In genomic region chr11:95923730-95924413, GRCh38 we compare ENCODE assay signal across 8 cellular contexts. TPM values are rescaled to one million over a fixed set of nuclear protein-coding genes. Genes with fewer than 3 reads are reported as not detected.
DNase-seq lines count a peak whose midpoint lies in the region; ATAC-seq and TF ChIP-seq lines count a peak whose summit lies in the region.

MTMR2 (minus strand) TSS chr11:95924107; CDS start chr11:95923954, 153 bp downstream.

- H3K9ac ChIP-seq in SU-DHL-6 (ENCODE audit: low read length) (peak within 1 kb of the TSS; percentile 86), adipocyte (ENCODE audit: low read length) (peak within 1 kb of the TSS; percentile 97), trophoblast cell (ENCODE audit: low read length) (peak within 1 kb of the TSS; percentile 97)

- H3K23ac ChIP-seq in trophoblast cell (ENCODE audit: low read length) = no peak within 1 kb of the TSS

- peak within 1 kb of the TSS; percentile 41 for H2AK5ac ChIP-seq in trophoblast cell (ENCODE audit: low read length)

- H3K4ac ChIP-seq in trophoblast cell (ENCODE audit: low read depth, low read length) = peak within 1 kb of the TSS; percentile 96

- H3K4me3 Mint-ChIP-seq in GM23338 = peak within 1 kb of the TSS; percentile 99

- H3K27me3 Mint-ChIP-seq in GM23338 (ENCODE audit: insufficient read depth, low read depth, poor library complexity) = peaks cover 7% of the 10 kb centered on the region

- H3K79me2 ChIP-seq in GM23338 (replicated peaks; ENCODE audit: insufficient read depth) (peaks cover 46% of the 10 kb centered on the region), SU-DHL-6 (ENCODE audit: insufficient read depth, low read length) (peaks cover 50% of the 10 kb centered on the region), trophoblast cell (ENCODE audit: control insufficient read depth, insufficient read depth, low read length, poor library complexity) (peaks cover 7% of the 10 kb centered on the region)

- H3K27me3 ChIP-seq in GM23338 (ENCODE audit: insufficient read depth) (no peaks in the 10 kb centered on the region), SU-DHL-6 (ENCODE audit: low read length) (no peaks in the 10 kb centered on the region), adipocyte (replicated peaks; ENCODE audit: control insufficient read depth, insufficient read depth, low read length) (no peaks in the 10 kb centered on the region), cardiac muscle cell (no peaks in the 10 kb centered on the region), trophoblast cell (ENCODE audit: insufficient read depth, low read length) (no peaks in the 10 kb centered on the region), transverse colon (no peaks in the 10 kb centered on the region)

- TF ChIP-seq POLR2A in transverse colon (IDR thresholded peaks at IDR 0.05) = peak; percentile 78

- H3K27ac ChIP-seq in GM23338 (ENCODE audit: low read depth) (peak within 1 kb of the TSS; percentile 96), SU-DHL-6 (ENCODE audit: low read depth, low read length) (peak within 1 kb of the TSS; percentile 62), cardiac muscle cell (peak within 1 kb of the TSS; percentile 80), trophoblast cell (ENCODE audit: low read depth, low read length) (peak within 1 kb of the TSS; percentile 85), transverse colon (peak within 1 kb of the TSS; percentile 89 to 93 (median 93))

- H4K20me1 ChIP-seq in GM23338 (replicated peaks; ENCODE audit: insufficient read depth) = no peaks in the 10 kb centered on the region
- H4K20me1 ChIP-seq in SU-DHL-6 (ENCODE audit: low read depth, low read length) = no peaks in the 10 kb centered on the region

- H3K4me1 ChIP-seq in GM23338 (ENCODE audit: insufficient read depth) (peaks cover 19% of the 10 kb centered on the region), adipocyte (ENCODE audit: control insufficient read depth, insufficient read depth, low read length) (peaks cover 18% of the 10 kb centered on the region), cardiac muscle cell (ENCODE audit: low read depth) (peaks cover 6% of the 10 kb centered on the region), trophoblast cell (ENCODE audit: control insufficient read depth in 1 of 2, insufficient read depth in 2 of 2, low read length in 2 of 2) (peaks cover 0 to 1% of the 10 kb centered on the region in 2 experiments), transverse colon (peaks cover 0 to 41% (median 17%) of the 10 kb centered on the region in 4 donors)

- peak within 1 kb of the TSS; percentile 98 for H4K91ac ChIP-seq in trophoblast cell (ENCODE audit: low read depth, low read length)

- H3K36me3 ChIP-seq in GM23338 (ENCODE audit: insufficient read depth) = no peaks in the 10 kb centered on the region
- H3K36me3 ChIP-seq in SU-DHL-6 (ENCODE audit: low read length) = no peaks in the 10 kb centered on the region
- no peaks in the 10 kb centered on the region for H3K36me3 ChIP-seq in adipocyte (ENCODE audit: control insufficient read depth, insufficient read depth, low read length, severe bottlenecking)
- no peaks in the 10 kb centered on the region for H3K36me3 ChIP-seq in cardiac muscle cell
- no peaks in the 10 kb centered on the region for H3K36me3 ChIP-seq in trophoblast cell (ENCODE audit: control insufficient read depth in 1 of 2, insufficient read depth in 2 of 2, low read length in 2 of 2)
- no peaks in the 10 kb centered on the region for H3K36me3 ChIP-seq in transverse colon

- peak within 1 kb of the TSS; percentile 93 for H2BK120ac ChIP-seq in trophoblast cell (ENCODE audit: insufficient read depth, low read length, poor library complexity)

- H2BK12ac ChIP-seq in trophoblast cell (ENCODE audit: low read length) = no peak within 1 kb of the TSS

- H3K4me1 Mint-ChIP-seq in GM23338 = peaks cover 22% of the 10 kb centered on the region

- H3K9me2 ChIP-seq in GM23338 (ENCODE audit: insufficient read depth) (no peaks in the 10 kb centered on the region), SU-DHL-6 (replicated peaks; ENCODE audit: insufficient read depth, low read length) (no peaks in the 10 kb centered on the region)

- H3K79me1 ChIP-seq in trophoblast cell (ENCODE audit: low read length) = peaks cover 12% of the 10 kb centered on the region

- peak within 1 kb of the TSS; percentile 78 for H3K14ac ChIP-seq in trophoblast cell (ENCODE audit: low read length)

- H3F3A ChIP-seq in GM23338 (replicated peaks; ENCODE audit: low read depth) (no peaks in the 10 kb centered on the region; the same call in 1 of the 2 replicates), SU-DHL-6 (ENCODE audit: insufficient read depth) (peaks cover 30% of the 10 kb centered on the region)

- TF ChIP-seq CTCF in GM23338 (conservative IDR thresholded peaks at IDR 0.05; ENCODE audit: low read depth in 2 of 2) (no peak), SU-DHL-6 (IDR thresholded peaks at IDR 0.05; ENCODE audit: insufficient read depth, low read length, poor library complexity, severe bottlenecking) (no peak), cardiac muscle cell (IDR thresholded peaks at IDR 0.05; ENCODE audit: low read depth, low read length) (no peak), transverse colon (IDR thresholded peaks at IDR 0.05) (no peak)

- peak within 1 kb of the TSS; percentile 75 for H3K4me3 ChIP-seq in GM23338
- H3K4me3 ChIP-seq in SU-DHL-6 (ENCODE audit: insufficient read depth, low read length, poor library complexity, severe bottlenecking) = peak within 1 kb of the TSS; percentile 96
- peak within 1 kb of the TSS; percentile 97 for H3K4me3 ChIP-seq in adipocyte (ENCODE audit: low read length)
- peak within 1 kb of the TSS; percentile 84 for H3K4me3 ChIP-seq in cardiac muscle cell
- H3K4me3 ChIP-seq in trophoblast cell (ENCODE audit: low read depth, low read length) = peak within 1 kb of the TSS; percentile 97
- H3K4me3 ChIP-seq in transverse colon = peak within 1 kb of the TSS; percentile 60 to 79 (median 72)

- H3K9me3 Mint-ChIP-seq in GM23338 = no peaks in the 10 kb centered on the region

- intact Hi-C loops in transverse colon (cut with DNase I; ENCODE audit: low total_unique reads) = no loop called here

- peak within 1 kb of the TSS; percentile 81 for H3K18ac ChIP-seq in trophoblast cell (ENCODE audit: low read length)

- no peak for TF ChIP-seq EP300 in transverse colon (IDR thresholded peaks at IDR 0.05; ENCODE audit: low read depth)

- H3K27ac Mint-ChIP-seq in GM23338 = peak within 1 kb of the TSS; percentile 100

- H3K9me3 ChIP-seq in SU-DHL-6 (ENCODE audit: insufficient read depth, low read length) = no peaks in the 10 kb centered on the region
- no peaks in the 10 kb centered on the region for H3K9me3 ChIP-seq in adipocyte (ENCODE audit: control insufficient read depth, low read length)
- H3K9me3 ChIP-seq in cardiac muscle cell (ENCODE audit: low read depth) = no peaks in the 10 kb centered on the region
- H3K9me3 ChIP-seq in trophoblast cell (ENCODE audit: insufficient read depth, low read depth, low read length) = no peaks in the 10 kb centered on the region
- no peaks in the 10 kb centered on the region for H3K9me3 ChIP-seq in transverse colon

- H3K36me3 Mint-ChIP-seq in GM23338 (ENCODE audit: low read depth) = no peaks in the 10 kb centered on the region; the same call in 1 of the 3 replicates

- DNase-seq in GDM1 (lab: John Stamatoyannopoulos, UW) = peak; percentile 57
- DNase-seq in GM23338 (ENCODE audit: low spot score) = peak; percentile 90
- DNase-seq in Kasumi-1 (lab: John Stamatoyannopoulos, UW) = peak; percentile 35 to 40
- DNase-seq in adipocyte (ENCODE audit: low read depth) = peak; percentile 87
- DNase-seq in cardiac muscle cell (ENCODE audit: low read depth in 1 of 2, low spot score in 1 of 2) = peak; percentile 84 to 89
- peak; percentile 53 to 69 for DNase-seq in trophoblast cell
- DNase-seq in transverse colon = peak; percentile 77

- no CpG with 5 or more reads among the region's 49 CpGs for WGBS in trophoblast cell (ENCODE audit: extremely low coverage, insufficient coverage, insufficient read length)
- WGBS in transverse colon (ENCODE audit: low coverage in 1 of 2), 2 donors = 0% methylated on average over 3 to 35 of the region's 49 CpGs

- H4K8ac ChIP-seq in trophoblast cell (ENCODE audit: low read depth, low read length) = peak within 1 kb of the TSS; percentile 94

- peak within 1 kb of the TSS; percentile 90 for H3K4me2 ChIP-seq in GM23338
- peak within 1 kb of the TSS; percentile 99 for H3K4me2 ChIP-seq in SU-DHL-6 (ENCODE audit: low read depth, low read length, poor library complexity, severe bottlenecking)
- peak within 1 kb of the TSS; percentile 75 for H3K4me2 ChIP-seq in trophoblast cell (ENCODE audit: low read length)

- H2BK5ac ChIP-seq in trophoblast cell (ENCODE audit: low read depth, low read length, poor library complexity) = peak within 1 kb of the TSS; percentile 91

- H2AFZ ChIP-seq in GM23338 (peak within 1 kb of the TSS; percentile 83), SU-DHL-6 (ENCODE audit: low read depth, low read length, severe bottlenecking) (peak within 1 kb of the TSS; percentile 98), trophoblast cell (ENCODE audit: insufficient read depth, low read length, poor library complexity) (peak within 1 kb of the TSS; percentile 94)

- in situ Hi-C loops in transverse colon (cut with MboI; ENCODE audit: low pct_ligation_motif_present in 1 of 4, low pct_unique_long_range_greater_than_20kb in 1 of 4, low sequenced_read_pairs in 3 of 4) = no loop called here

- ATAC-seq in GM23338 = peak; percentile 99

- peak within 1 kb of the TSS; percentile 96 for H4K12ac ChIP-seq in trophoblast cell (ENCODE audit: low read depth, low read length)

TF ChIP-seq in GM23338, 12 proteins besides CTCF, POLR2A, EP300 and RAD21 (continues in another document):
- TF ChIP-seq NANOG (IDR thresholded peaks at IDR 0.05; ENCODE audit: borderline replicate concordance) (no peak), POLR2AphosphoS5 (IDR thresholded peaks at IDR 0.05; ENCODE audit: low read depth) (peak; percentile 100), ZNF331 (CRISPR knock-in tag; IDR thresholded peaks at IDR 0.05; ENCODE audit: low read depth) (0 out of 2 replicates have a peak, but pooled peaks have one; percentile 14), CREB1 (CRISPR knock-in tag; IDR thresholded peaks at IDR 0.05; ENCODE audit: low read depth) (0 out of 2 replicates have a peak, but pooled peaks have one; percentile 17), STAT1 (IDR thresholded peaks at IDR 0.05; ENCODE audit: unreplicated experiment) (no peak)

RNA-seq across cellular contexts. Expression of gene MTMR2, which starts in this region (rescaled TPM):
- total RNA-seq in GM23338 (2014; rRNA removed; shearing (Covaris generic)) = 52.6 and 57.4 TPM in 2 replicates
- 18.8 and 26.6 TPM in 2 replicates for polyA plus RNA-seq in GM23338 (2016; fragmentation: Nextera tagmentation; extraction: Ambion mirVana)
- total RNA-seq in cardiac muscle cell = 14.9 and 15.0 TPM in 2 replicates
- polyA plus RNA-seq in cardiac muscle cell = 28.0 and 48.5 TPM in 2 replicates
- polyA plus RNA-seq in trophoblast cell (2013) = 34.4 and 36.3 TPM in 2 replicates
- 10 to 100 TPM; 14.7 to 35.2 (median 18.4) TPM for total RNA-seq in transverse colon

Comparison
In these comparisons a context has a peak if more than half of its experiments do, and no peak if none do; other contexts are left out.
1. Peak in every context shown above with its lines: DNase-seq, ATAC-seq, H3K4me3 ChIP-seq and H3K27ac ChIP-seq.
2. DNase-seq: peak in every context shown above with its lines; median percentile 90 in GM23338; 87 in adipocyte; 86 in cardiac muscle cell; 77 in transverse colon; 61 in trophoblast cell; 57 in GDM1; 38 in Kasumi-1.